In the genomic region with DNA sequence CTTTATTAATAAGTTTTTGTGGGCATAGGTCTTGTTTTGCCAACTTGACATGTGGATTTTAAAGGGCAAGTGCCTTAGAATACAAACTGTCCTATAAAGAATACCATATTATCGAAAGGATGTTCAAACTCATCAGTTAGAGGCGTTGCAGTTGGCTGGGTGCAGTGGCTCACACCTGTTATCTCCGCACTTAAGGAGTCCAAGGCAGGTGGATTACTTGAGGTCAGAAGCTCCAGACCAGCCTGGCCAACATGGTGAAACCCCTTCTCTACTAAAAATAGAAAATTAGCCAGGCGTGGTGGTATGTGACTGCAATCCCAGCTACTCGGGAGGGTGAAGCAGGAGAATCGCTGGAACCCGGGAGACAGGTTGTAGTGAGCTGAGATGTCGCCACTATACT, we compare ENCODE assay signal across 33 cellular contexts.
"Had no signal": no experiment of that assay in that cellular context is flagged by ENCODE, and none has a peak within 500 bp of the region (broad histone marks: within the 10 kb centered on the region; RNA-seq: fewer than 3 reads in every experiment).

No MANE protein-coding gene starts in this region.

- ATAC-seq: activated CD8-positive, alpha-beta T cell treated with anti-CD3 and anti-CD28 coated beads for 36 hours; activated T-cell treated with anti-CD3 and anti-CD28 coated beads, Interleukin-2, amount 50 U/mL, for 4 hours; activated T-cell treated with anti-CD3 and anti-CD28 coated beads, Interleukin-2, amount 50 U/mL, for 72 hours; body of pancreas had no signal

- H3K36me3 ChIP-seq: adrenal gland, brain microvascular endothelial cell, breast epithelium had no signal

- H3K4me3 Mint-ChIP-seq: activated CD4-positive, alpha-beta memory T cell treated with anti-CD3 and anti-CD28 coated beads for 36 hours; activated CD4-positive, alpha-beta T cell treated with anti-CD3 and anti-CD28 coated beads, Interleukin-2, amount 10 ng/mL, durations not matched to agents 24 days and 14 days; activated CD8-positive, alpha-beta T cell treated with anti-CD3 and anti-CD28 coated beads for 36 hours; activated naive CD4-positive, alpha-beta T cell treated with anti-CD3 and anti-CD28 coated beads for 36 hours; activated naive CD8-positive, alpha-beta T cell treated with anti-CD3 and anti-CD28 coated beads for 36 hours; activated T-cell treated with anti-CD3 and anti-CD28 coated beads, Interleukin-2, amount 50 U/mL, for 4 hours; activated T-cell treated with anti-CD3 and anti-CD28 coated beads, Interleukin-2, amount 50 U/mL, for 72 hours; activated T-helper 1 cell treated with anti-CD3 and anti-CD28 coated beads, Interleukin-12 subunit alpha, Interleukin-12 subunit beta, Interleukin-2, Interleukin-4 antibody, amounts not matched to agents 30 ng/mL and 10 ng/mL and 1 ng/mL, durations not matched to agents 14 hours and 24 hours and 36 hours; activated T-helper 17 cell treated with anti-CD3 and anti-CD28 coated beads, Interleukin-2, amount 50 U/mL, for 72 hours; T-helper 1 cell treated with Interleukin-12 subunit alpha and Interleukin-12 subunit beta and Interleukin-4 antibody, amounts not matched to agents 30 μg/mL and 1 μg/mL, for 36 hours; T-helper 2 cell treated with Interferon-gamma antibody and Interleukin-4, amounts not matched to agents 5 μg/mL and 100 μg/mL, for 36 hours had no signal

- DNase-seq: activated B cell treated with CpG ODN at 0.5 μM for 24 hours; activated CD4-positive, alpha-beta T cell treated with anti-CD3 and anti-CD28 coated beads for 4 hours; activated CD4-positive, alpha-beta T cell treated with anti-CD3 and anti-CD28 coated beads, Interleukin-2, amount 10 ng/mL, durations not matched to agents 24 days and 14 days; activated CD4-positive, alpha-beta T cell treated with anti-CD3 and anti-CD28 coated beads, Interleukin-2, amount 50 U/mL, for 1 hour; activated CD4-positive, alpha-beta T cell treated with anti-CD3 and anti-CD28 coated beads, Interleukin-2, amount 50 U/mL, for 4 hours; activated CD4-positive, CD25-positive, alpha-beta regulatory T cell treated with anti-CD3 and anti-CD28 coated beads, Interleukin-2, amount 50 U/mL, for 72 hours; activated CD8-positive, alpha-beta memory T cell treated with anti-CD3 and anti-CD28 coated beads, Interleukin-2, amount 50 U/mL, for 4 hours; activated CD8-positive, alpha-beta T cell treated with anti-CD3 and anti-CD28 coated beads for 36 hours; activated effector memory CD4-positive, alpha-beta T cell treated with anti-CD3 and anti-CD28 coated beads, Interleukin-2, amount 50 U/mL, for 16 hours; activated gamma-delta T cell treated with Interleukin-2 at 50 U/mL for 16 hours; activated naive CD4-positive, alpha-beta T cell; activated naive CD4-positive, alpha-beta T cell treated with anti-CD3 and anti-CD28 coated beads for 36 hours; activated naive CD4-positive, alpha-beta T cell treated with anti-CD3 and anti-CD28 coated beads, Interleukin-2, amount 50 U/mL, for 16 hours; activated naive CD8-positive, alpha-beta T cell treated with anti-CD3 and anti-CD28 coated beads for 36 hours; activated T-cell treated with anti-CD3 and anti-CD28 coated beads for 4 hours; activated T-cell treated with anti-CD3 and anti-CD28 coated beads, Interleukin-2, amount 50 U/mL, for 1 hour; activated T-cell treated with anti-CD3 and anti-CD28 coated beads, Interleukin-2, amount 50 U/mL, for 4 hours; activated T-cell treated with anti-CD3 and anti-CD28 coated beads, Interleukin-2, amount 50 U/mL, for 72 hours; adrenal gland; amniotic stem cell; aorta; body of pancreas; brain microvascular endothelial cell; central memory CD4-positive, alpha-beta T cell; T-helper 9 cell had no signal

- H3K4me1 ChIP-seq: adrenal gland, body of pancreas, breast epithelium had no signal

- H3K36me3 Mint-ChIP-seq: activated CD4-positive, alpha-beta memory T cell treated with anti-CD3 and anti-CD28 coated beads for 36 hours had no signal

- H3K27me3 ChIP-seq: adrenal gland, body of pancreas, brain microvascular endothelial cell, breast epithelium had no signal

- H3K27ac ChIP-seq: adrenal gland, body of pancreas, brain microvascular endothelial cell, breast epithelium, VCaP had no signal

- H3K27me3 Mint-ChIP-seq: activated B cell treated with CpG ODN at 0.5 μM for 24 hours; activated CD4-positive, alpha-beta memory T cell treated with anti-CD3 and anti-CD28 coated beads for 36 hours; activated CD4-positive, alpha-beta T cell treated with anti-CD3 and anti-CD28 coated beads, Interleukin-2, amount 10 ng/mL, durations not matched to agents 24 days and 14 days; activated CD8-positive, alpha-beta T cell treated with anti-CD3 and anti-CD28 coated beads for 36 hours; activated naive CD8-positive, alpha-beta T cell treated with anti-CD3 and anti-CD28 coated beads for 36 hours; activated T-helper 17 cell treated with anti-CD3 and anti-CD28 coated beads, Interleukin-2, amount 50 U/mL, for 72 hours had no signal

- H3K27ac Mint-ChIP-seq: activated B cell treated with CpG ODN at 0.5 μM for 24 hours; activated CD4-positive, alpha-beta memory T cell treated with anti-CD3 and anti-CD28 coated beads for 36 hours; activated CD4-positive, alpha-beta T cell treated with anti-CD3 and anti-CD28 coated beads, Interleukin-2, amount 10 ng/mL, durations not matched to agents 24 days and 14 days; activated CD8-positive, alpha-beta T cell treated with anti-CD3 and anti-CD28 coated beads for 36 hours; activated naive CD4-positive, alpha-beta T cell treated with anti-CD3 and anti-CD28 coated beads for 36 hours; activated naive CD4-positive, alpha-beta T cell treated with anti-CD3 and anti-CD28 coated beads, Interleukin-2, amount 50 U/mL, for 72 hours; activated naive CD8-positive, alpha-beta T cell treated with anti-CD3 and anti-CD28 coated beads for 36 hours; activated T-cell treated with anti-CD3 and anti-CD28 coated beads, Interleukin-2, amount 50 U/mL, for 72 hours; activated T-helper 1 cell treated with anti-CD3 and anti-CD28 coated beads, Interleukin-12 subunit alpha, Interleukin-12 subunit beta, Interleukin-2, Interleukin-4 antibody, amounts not matched to agents 30 ng/mL and 10 ng/mL and 1 ng/mL, durations not matched to agents 14 hours and 24 hours and 36 hours; activated T-helper 17 cell treated with anti-CD3 and anti-CD28 coated beads, Interleukin-2, amount 50 U/mL, for 72 hours; T-helper 1 cell treated with Interleukin-12 subunit alpha and Interleukin-12 subunit beta and Interleukin-4 antibody, amounts not matched to agents 30 μg/mL and 1 μg/mL, for 36 hours; T-helper 2 cell treated with Interferon-gamma antibody and Interleukin-4, amounts not matched to agents 5 μg/mL and 100 μg/mL, for 36 hours had no signal

- H3K9me3 Mint-ChIP-seq: activated CD4-positive, alpha-beta memory T cell treated with anti-CD3 and anti-CD28 coated beads for 36 hours; activated naive CD4-positive, alpha-beta T cell treated with anti-CD3 and anti-CD28 coated beads for 36 hours; activated naive CD4-positive, alpha-beta T cell treated with anti-CD3 and anti-CD28 coated beads, Interleukin-2, amount 50 U/mL, for 72 hours; activated T-cell treated with anti-CD3 and anti-CD28 coated beads, Interleukin-2, amount 50 U/mL, for 4 hours; activated T-helper 1 cell treated with anti-CD3 and anti-CD28 coated beads, Interleukin-12 subunit alpha, Interleukin-12 subunit beta, Interleukin-2, Interleukin-4 antibody, amounts not matched to agents 30 ng/mL and 10 ng/mL and 1 ng/mL, durations not matched to agents 14 hours and 24 hours and 36 hours; activated T-helper 17 cell treated with anti-CD3 and anti-CD28 coated beads, Interleukin-2, amount 50 U/mL, for 72 hours; T-helper 1 cell treated with Interleukin-12 subunit alpha and Interleukin-12 subunit beta and Interleukin-4 antibody, amounts not matched to agents 30 μg/mL and 1 μg/mL, for 36 hours; T-helper 2 cell treated with Interferon-gamma antibody and Interleukin-4, amounts not matched to agents 5 μg/mL and 100 μg/mL, for 36 hours had no signal

- H3K4me3 ChIP-seq: adrenal gland, body of pancreas, breast epithelium had no signal

- H3K9me3 ChIP-seq: adrenal gland, body of pancreas, breast epithelium had no signal
